In genomic region chr1:229945795-229946194, GRCh38 we compare ENCODE assay signal across 23 cellular contexts.
"Had no signal": no experiment of that assay in that cellular context is flagged by ENCODE, and none has a peak within 500 bp of the region (broad histone marks: within the 10 kb centered on the region; RNA-seq: fewer than 3 reads in every experiment).

No MANE protein-coding gene starts in this region.

- H3K4me3 ChIP-seq: colonic mucosa, coronary artery, dorsolateral prefrontal cortex, esophagus squamous epithelium, gastrocnemius medialis, gastroesophageal sphincter, heart left ventricle, heart right ventricle had no signal

- H3K36me3 ChIP-seq: colonic mucosa, esophagus squamous epithelium, gastrocnemius medialis, gastroesophageal sphincter, heart left ventricle, heart right ventricle had no signal

- H3K4me1 ChIP-seq: colonic mucosa, esophagus squamous epithelium, foreskin keratinocyte, gastroesophageal sphincter, heart left ventricle, heart right ventricle had no signal

- DNase-seq: colonic mucosa; cortex of kidney; dermis blood vessel endothelial cell; dorsolateral prefrontal cortex; effector CD4-positive, alpha-beta T cell; effector CD8-positive, alpha-beta T cell; effector memory CD4-positive, alpha-beta T cell; effector memory CD8-positive, alpha-beta T cell; endodermal cell; erythroblast; esophagus squamous epithelium; foreskin fibroblast; foreskin keratinocyte; foreskin melanocyte; gastrocnemius medialis; glutamatergic neuron; head of caudate nucleus; heart left ventricle; heart right ventricle had no signal

- H3K27me3 ChIP-seq: colonic mucosa, dorsolateral prefrontal cortex, gastrocnemius medialis, gastroesophageal sphincter, heart left ventricle, heart right ventricle had no signal

- H3K27ac ChIP-seq: colonic mucosa, coronary artery, dorsolateral prefrontal cortex, epithelial cell of prostate, esophagus squamous epithelium, foreskin keratinocyte, gastrocnemius medialis, gastroesophageal sphincter, heart left ventricle, heart right ventricle had no signal

- ATAC-seq: effector memory CD8-positive, alpha-beta T cell; esophagus mucosa; foreskin keratinocyte; gastrocnemius medialis; gastroesophageal sphincter; heart left ventricle; heart right ventricle had no signal

- H3K9me3 ChIP-seq: colonic mucosa, esophagus squamous epithelium, gastrocnemius medialis, gastroesophageal sphincter, heart left ventricle, heart right ventricle had no signal
